ENCODE assay signal across 18 cellular contexts in genomic region chr3:128557531-128558280, GRCh38.
DNase-seq lines count a peak whose midpoint lies in the region; ATAC-seq, FAIRE-seq and TF ChIP-seq lines count a peak whose summit lies in the region.
"Had no signal": no experiment of that assay in that cellular context is flagged by ENCODE, and none has a peak within 500 bp of the region (broad histone marks: within the 10 kb centered on the region; RNA-seq: fewer than 3 reads in every experiment).

No MANE protein-coding gene starts in this region.

- H3K9ac ChIP-seq in K562 (ENCODE audit: insufficient read depth in 1 of 2, low read depth in 2 of 2, low read length in 2 of 2), result no peak overlapping the region

- in situ Hi-C loops in K562 (cut with MboI), result no loop called here

- H4K20me1 ChIP-seq in K562 (replicated peaks; ENCODE audit: control insufficient read depth, insufficient read depth, low read length), result no peaks in the 10 kb centered on the region

- no TSS peak for BruUV-seq in K562 (replicated peaks; lab: Mats Ljungman, UMichigan)

- CTCF ChIA-PET in K562 (lab: Yijun Ruan, JAX; ENCODE audit: low intra/inter-chr PET ratio), result no interaction called here

- no peak for TF ChIP-seq EP300 in K562 (IDR thresholded peaks at IDR 0.05; ENCODE audit: low read length)

- H3K4me3 ChIP-seq in K562 (no peak overlapping the region), lower lobe of right lung (no peak overlapping the region), WERI-Rb-1 (ENCODE audit: low read depth, low read length) (no peak overlapping the region)

- intact Hi-C loops in K562 (cut with micrococcal nuclease) (no loop called here), lower lobe of right lung (cut with DNase I) (no loop called here), posterior vena cava (cut with DNase I) (loop anchor here in 1 of 2 donors (10.0 kb wide), 1 partner anchor 1847 kb away; no protein-coding TSS in a partner anchor)

- H3K9me3 ChIP-seq in K562 (replicated peaks; ENCODE audit: control insufficient read depth, insufficient read depth, low read depth, low read length), result no peaks in the 10 kb centered on the region
- H3K9me3 ChIP-seq in lower lobe of right lung, result no peaks in the 10 kb centered on the region
- no peaks in the 10 kb centered on the region for H3K9me3 ChIP-seq in WERI-Rb-1 (ENCODE audit: severe bottlenecking)
- H3K9me3 ChIP-seq: Caco-2 had no signal

- no peak for DNase-seq in K562 (ENCODE audit: extremely low read depth in 1 of 4, low spot score in 3 of 4)
- DNase-seq in lower lobe of right lung, result no peak
- peak; percentile 66 for DNase-seq in posterior vena cava (ENCODE audit: low spot score)
- DNase-seq in WERI-Rb-1, result no peak
- DNase-seq in UCSD-AML1 (lab: John Stamatoyannopoulos, UW; ENCODE audit: unreplicated experiment), result no peak
- DNase-seq: ACHN; AML-193; Caco-2; CD4-positive, alpha-beta T cell; DMS79 treated with DMSO at 0.1 percent for 48 hours; GF-D8; GOT3; H9 had no signal

- peaks cover 4 to 19% of the 10 kb centered on the region in 2 experiments; a peak in 4 of 5 replicates for H3K4me1 ChIP-seq in K562 (replicated peaks in 1 of 2; ENCODE audit: control insufficient read depth in 2 of 2, insufficient read depth in 2 of 2, low read length in 2 of 2)
- peaks cover 21% of the 10 kb centered on the region for H3K4me1 ChIP-seq in lower lobe of right lung
- H3K4me1 ChIP-seq: Caco-2 had no signal

- no peak for ATAC-seq in K562
- ATAC-seq in lower lobe of right lung, result no peak
- ATAC-seq in HG02588 (IDR thresholded peaks at IDR 0.05; ENCODE audit: unreplicated experiment), result no peak
- ATAC-seq in HG02884 (IDR thresholded peaks at IDR 0.05; ENCODE audit: unreplicated experiment), result no peak

- H2AFZ ChIP-seq in K562 (ENCODE audit: low read depth, low read length), result no peak overlapping the region

- TF ChIP-seq POLR2A in K562 (conservative IDR thresholded peaks at IDR 0.05), result no peak

- H3K9me1 ChIP-seq in K562 (ENCODE audit: control insufficient read depth, insufficient read depth, low read length), result no peaks in the 10 kb centered on the region

- TF ChIP-seq CTCF in K562 (IDR thresholded peaks at IDR 0.05 in 2 of 3, conservative IDR thresholded peaks at IDR 0.05 in 1 of 3; ENCODE audit: insufficient read depth in 2 of 3, low read depth in 1 of 3, low read length in 3 of 3), result no peak
- no peak for TF ChIP-seq CTCF in lower lobe of right lung (IDR thresholded peaks at IDR 0.05)
- TF ChIP-seq CTCF in WERI-Rb-1 (IDR thresholded peaks at IDR 0.05; ENCODE audit: low read depth, low read length), result no peak

- H3K27me3 ChIP-seq in K562 (ENCODE audit: control insufficient read depth in 2 of 2, insufficient read depth in 2 of 2, low read length in 2 of 2), result no peaks in the 10 kb centered on the region
- H3K27me3 ChIP-seq in lower lobe of right lung (ENCODE audit: low read depth), result peaks cover 41% of the 10 kb centered on the region
- no peaks in the 10 kb centered on the region for H3K27me3 ChIP-seq in WERI-Rb-1 (ENCODE audit: insufficient read depth, low read depth, severe bottlenecking)

- WGBS in K562 (ENCODE audit: insufficient coverage, low coverage, missing lambda C conversion rate), result 61% methylated on average over 6 of the region's 7 CpGs

- no peaks in the 10 kb centered on the region for H3K79me2 ChIP-seq in K562 (ENCODE audit: control insufficient read depth, insufficient read depth, low read length)

- POLR2A ChIA-PET in K562 (lab: Yijun Ruan, JAX), result interaction anchor here (0.5 to 1.3 kb wide), 2 partner anchors 10 to 80 kb away, joined by 3 to 5 read pairs; no protein-coding TSS in a partner anchor

- H3K27ac ChIP-seq in K562 (ENCODE audit: extremely low read depth, low read depth, low read length) (no peak overlapping the region), lower lobe of right lung (peak overlapping the region; percentile 84), WERI-Rb-1 (no peak overlapping the region)
- H3K27ac ChIP-seq: C4-2B had no signal

- no peak for TF ChIP-seq RAD21 in K562 (CRISPR knock-in tag; conservative IDR thresholded peaks at IDR 0.05 in 1 of 2, IDR thresholded peaks at IDR 0.05 in 1 of 2)

- FAIRE-seq in K562 (lab: Jason Lieb, UNC), result no peak
- FAIRE-seq: A204.1, D721Med had no signal

- H3K36me3 ChIP-seq in K562 (ENCODE audit: control insufficient read depth, insufficient read depth, low read length) (no peaks in the 10 kb centered on the region), lower lobe of right lung (no peaks in the 10 kb centered on the region), WERI-Rb-1 (no peaks in the 10 kb centered on the region)

- H3K4me2 ChIP-seq in K562 (ENCODE audit: insufficient read depth, low read length), result no peak overlapping the region

TF ChIP-seq in K562, 482 proteins besides CTCF, POLR2A, EP300 and RAD21:
- peak; percentile 83 for TF ChIP-seq RBM25 (IDR thresholded peaks at IDR 0.05; ENCODE audit: low read depth, low read length, severe bottlenecking)
- TF ChIP-seq BCOR (IDR thresholded peaks at IDR 0.05), result peak; percentile 39; the same call in 1 of the 2 replicates
- TF ChIP-seq CLOCK (CRISPR knock-in tag; IDR thresholded peaks at IDR 0.05; ENCODE audit: borderline replicate concordance), result no peak
